ENCODE assay signal across 20 cellular contexts in the genomic region with DNA sequence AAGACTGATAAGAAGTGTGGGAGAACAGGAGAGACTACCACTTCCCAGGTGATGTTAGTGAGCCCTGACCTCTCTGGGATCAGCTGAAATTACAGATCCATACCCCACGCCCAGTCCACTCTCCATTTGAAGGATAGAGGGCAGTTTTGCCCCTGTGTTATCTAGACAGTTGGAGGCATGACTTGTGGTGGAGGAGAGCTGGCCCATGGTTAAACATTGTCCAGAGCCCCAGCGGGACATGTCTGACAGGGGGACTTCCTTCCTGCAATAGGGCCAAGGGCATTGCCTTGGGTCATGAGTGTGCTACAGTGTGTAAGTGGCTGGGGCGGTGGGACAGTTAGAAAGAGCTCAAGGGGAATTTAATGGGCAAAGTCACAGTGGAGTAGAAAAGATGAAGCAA.
"Had no signal": no experiment of that assay in that cellular context is flagged by ENCODE, and none has a peak within 500 bp of the region (broad histone marks: within the 10 kb centered on the region; RNA-seq: fewer than 3 reads in every experiment).

No MANE protein-coding gene starts in this region.

- H3K27ac Mint-ChIP-seq: activated CD4-positive, alpha-beta T cell treated with anti-CD3 and anti-CD28 coated beads, Interleukin-2, amount 10 ng/mL, durations not matched to agents 24 days and 14 days; activated CD8-positive, alpha-beta T cell treated with anti-CD3 and anti-CD28 coated beads, Interleukin-2, amount 10 ng/mL, durations not matched to agents 7 days and 5 days; activated naive CD8-positive, alpha-beta T cell treated with anti-CD3 and anti-CD28 coated beads, Interleukin-2, amount 10 ng/mL, durations not matched to agents 7 days and 5 days; brain had no signal

- H3K4me3 Mint-ChIP-seq: activated CD4-positive, alpha-beta T cell treated with anti-CD3 and anti-CD28 coated beads, Interleukin-2, amount 10 ng/mL, durations not matched to agents 24 days and 14 days; activated CD8-positive, alpha-beta T cell treated with anti-CD3 and anti-CD28 coated beads, Interleukin-2, amount 10 ng/mL, durations not matched to agents 7 days and 5 days; activated naive CD8-positive, alpha-beta T cell treated with anti-CD3 and anti-CD28 coated beads, Interleukin-2, amount 10 ng/mL, durations not matched to agents 7 days and 5 days; activated T-cell treated with anti-CD3 and anti-CD28 coated beads, Interleukin-2, amount 50 U/mL, for 72 hours; brain; nephron; stimulated activated naive B cell treated with anti-CD40 and anti-IgM and Interleukin-4, amounts not matched to agents 10 μg/mL and 1 μg/mL and 100 μg/mL, for 72 hours had no signal

- H3K36me3 ChIP-seq: esophagus squamous epithelium, thyroid gland, uterus had no signal

- H3K27me3 Mint-ChIP-seq: activated CD4-positive, alpha-beta T cell treated with anti-CD3 and anti-CD28 coated beads, Interleukin-2, amount 10 ng/mL, durations not matched to agents 24 days and 14 days; activated naive CD8-positive, alpha-beta T cell treated with anti-CD3 and anti-CD28 coated beads, Interleukin-2, amount 10 ng/mL, durations not matched to agents 7 days and 5 days; brain had no signal

- H3K27ac ChIP-seq: esophagus squamous epithelium, thyroid gland, uterus had no signal

- DNase-seq: activated CD4-positive, alpha-beta T cell treated with anti-CD3 and anti-CD28 coated beads, Interleukin-2, amount 10 ng/mL, durations not matched to agents 24 days and 14 days; activated CD4-positive, CD25-positive, alpha-beta regulatory T cell; activated CD8-positive, alpha-beta memory T cell treated with anti-CD3 and anti-CD28 coated beads, Interleukin-2, amount 50 U/mL, for 4 hours; activated CD8-positive, alpha-beta T cell treated with anti-CD3 and anti-CD28 coated beads, Interleukin-2, amount 10 ng/mL, durations not matched to agents 7 days and 5 days; activated gamma-delta T cell; activated naive CD8-positive, alpha-beta T cell treated with anti-CD3 and anti-CD28 coated beads, Interleukin-2, amount 10 ng/mL, durations not matched to agents 7 days and 5 days; activated T-cell treated with anti-CD3 and anti-CD28 coated beads, Interleukin-2, amount 50 U/mL, for 72 hours; cortex of kidney; effector CD4-positive, alpha-beta T cell; esophagus squamous epithelium; kidney glomerular epithelial cell; mesendoderm; nucleus accumbens; posterior cingulate gyrus; retina; stimulated activated naive B cell treated with anti-CD40 and anti-IgM and Interleukin-4, amounts not matched to agents 10 μg/mL and 1 μg/mL and 100 μg/mL, for 72 hours; thyroid gland; uterus had no signal

- H3K36me3 Mint-ChIP-seq: activated naive CD8-positive, alpha-beta T cell treated with anti-CD3 and anti-CD28 coated beads, Interleukin-2, amount 10 ng/mL, durations not matched to agents 7 days and 5 days; brain; stimulated activated naive B cell treated with anti-CD40 and anti-IgM and Interleukin-4, amounts not matched to agents 10 μg/mL and 1 μg/mL and 100 μg/mL, for 72 hours had no signal

- ATAC-seq: activated CD8-positive, alpha-beta T cell treated with anti-CD3 and anti-CD28 coated beads, Interleukin-2, amount 10 ng/mL, durations not matched to agents 7 days and 5 days; activated T-cell treated with anti-CD3 and anti-CD28 coated beads, Interleukin-2, amount 50 U/mL, for 72 hours; stimulated activated naive B cell treated with anti-CD40 and anti-IgM and Interleukin-4, amounts not matched to agents 10 μg/mL and 1 μg/mL and 100 μg/mL, for 72 hours had no signal

- H3K9me3 Mint-ChIP-seq: activated CD4-positive, alpha-beta T cell treated with anti-CD3 and anti-CD28 coated beads, Interleukin-2, amount 10 ng/mL, durations not matched to agents 24 days and 14 days; activated naive CD8-positive, alpha-beta T cell treated with anti-CD3 and anti-CD28 coated beads, Interleukin-2, amount 10 ng/mL, durations not matched to agents 7 days and 5 days; activated T-cell treated with anti-CD3 and anti-CD28 coated beads, Interleukin-2, amount 50 U/mL, for 72 hours; nephron; stimulated activated naive B cell treated with anti-CD40 and anti-IgM and Interleukin-4, amounts not matched to agents 10 μg/mL and 1 μg/mL and 100 μg/mL, for 72 hours had no signal

- H3K4me1 Mint-ChIP-seq: nephron had no signal

- H3K9me3 ChIP-seq: esophagus squamous epithelium, thyroid gland, uterus had no signal

- H3K4me1 ChIP-seq: esophagus squamous epithelium, thyroid gland, uterus had no signal

- H3K27me3 ChIP-seq: esophagus squamous epithelium, thyroid gland, uterus had no signal

- H3K4me3 ChIP-seq: esophagus squamous epithelium, thyroid gland, uterus had no signal
